Comparison of ENCODE assay signal across 31 cellular contexts in genomic region chr14:77091518-77091917, GRCh38. TPM values are rescaled to one million over a fixed set of nuclear protein-coding genes. Genes with fewer than 3 reads are reported as not detected.
"Had no signal": no experiment of that assay in that cellular context is flagged by ENCODE, and none has a peak within 500 bp of the region (broad histone marks: within the 10 kb centered on the region; RNA-seq: fewer than 3 reads in every experiment).

No MANE protein-coding gene starts in this region.

- ATAC-seq: effector memory CD8-positive, alpha-beta T cell; esophagus mucosa; gastrocnemius medialis; heart right ventricle; left cardiac atrium; left lung; left ventricle myocardium superior; lower lobe of right lung had no signal

- H3K27me3 ChIP-seq: colonic mucosa, esophagus squamous epithelium, gastrocnemius medialis, heart right ventricle, left lung had no signal

- DNase-seq: colonic mucosa; cortex of kidney; effector CD8-positive, alpha-beta T cell; effector memory CD8-positive, alpha-beta T cell; endodermal cell; erythroblast; esophagus squamous epithelium; foreskin fibroblast; foreskin melanocyte; gastrocnemius medialis; glutamatergic neuron; head of caudate nucleus; heart right ventricle; hippocampal formation; left cardiac atrium; left lung; left ventricle myocardium superior; lower lobe of right lung; mesenchymal stem cell had no signal

- FAIRE-seq: endometrium, islet of Langerhans, keratinocyte had no signal

- H3K4me3 ChIP-seq: colonic mucosa, esophagus squamous epithelium, gastrocnemius medialis, heart right ventricle, left lung, lower lobe of right lung had no signal

- H3K27ac ChIP-seq: colonic mucosa, epithelial cell of prostate, gastrocnemius medialis, heart right ventricle, left lung, lower lobe of right lung had no signal

- H3K9me3 ChIP-seq: colonic mucosa had no signal

- H3K36me3 ChIP-seq: colonic mucosa, esophagus squamous epithelium, gastrocnemius medialis, heart right ventricle, left lung, lower lobe of right lung had no signal

- H3K4me1 ChIP-seq: colonic mucosa had no signal

RNA-seq across cellular contexts. Expression of gene ZDHHC22, which starts 50.1 kb away (rescaled TPM):
- total RNA-seq: dermis microvascular lymphatic vessel endothelial cell, esophagus mucosa, esophagus squamous epithelium, gastrocnemius medialis, glomerular endothelial cell, left cardiac atrium, left lung, left ventricle myocardium superior, lower leg skin, lower lobe of right lung, lung microvascular endothelial cell, mesenteric fat pad, mesothelial cell of epicardium, mononuclear cell had no signal
- polyA plus RNA-seq: heart right ventricle, keratinocyte had no signal
